Comparison of ENCODE assay signal across 7 cellular contexts in the genomic region with DNA sequence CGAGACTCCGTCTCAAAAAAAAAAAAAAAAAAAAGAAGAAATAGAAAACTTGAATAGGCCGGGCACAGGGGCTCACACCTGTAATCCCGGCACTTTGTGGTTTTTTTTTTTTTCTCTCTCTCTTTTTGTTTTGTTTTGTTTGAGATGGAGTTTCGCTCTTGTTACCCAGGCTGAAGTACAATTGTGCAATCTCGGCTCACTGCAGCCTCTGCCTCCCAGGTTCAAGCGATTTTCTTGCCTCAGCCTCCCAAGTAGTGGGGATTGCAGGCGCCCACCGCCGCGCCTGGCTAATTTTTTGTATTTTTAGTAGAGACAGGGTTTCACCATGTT. TPM values are rescaled to one million over a fixed set of nuclear protein-coding genes. Genes with fewer than 3 reads are reported as not detected.
A peak's percentile ranks its signal among the peaks of the same experiment; 100 is the strongest.
DNase-seq lines count a peak whose midpoint lies in the region; ATAC-seq, FAIRE-seq and TF ChIP-seq lines count a peak whose summit lies in the region.
"Not testable (repeated sequence)": the region's sequence is repeated elsewhere in the genome, so short reads cannot be mapped to it uniquely, and the experiment has no call there.
"Had no signal": no experiment of that assay in that cellular context is flagged by ENCODE, and none has a peak within 500 bp of the region (broad histone marks: within the 10 kb centered on the region; RNA-seq: fewer than 3 reads in every experiment).

No MANE protein-coding gene starts in this region.

- not testable (repeated sequence) for H3K79me2 ChIP-seq in KMS-11 (ENCODE audit: insufficient read depth, low read depth); OCI-LY1 (ENCODE audit: insufficient read depth, low read length)
- peaks cover 12% of the 10 kb centered on the region for H3K79me2 ChIP-seq in HepG2 (ENCODE audit: insufficient read depth, low read length)

- not testable (repeated sequence) for TF ChIP-seq CTCF in KMS-11 (conservative IDR thresholded peaks at IDR 0.05; ENCODE audit: low read depth, low read length); OCI-LY1 (IDR thresholded peaks at IDR 0.05; ENCODE audit: low read length); HepG2 (CRISPR knock-in tag; IDR thresholded peaks at IDR 0.05); osteocyte (IDR thresholded peaks at IDR 0.05)

- 0 out of 2 replicates have a peak overlapping the region, but pooled peaks have one; percentile 55 for H3K4me2 ChIP-seq in BLaER1
- peak overlapping the region; percentile 92 for H3K4me2 ChIP-seq in KMS-11
- H3K4me2 ChIP-seq in OCI-LY1 (ENCODE audit: low read length): peak overlapping the region; percentile 85
- not testable (repeated sequence) for H3K4me2 ChIP-seq in HepG2 (ENCODE audit: low read depth, low read length)

- H3K9me3 ChIP-seq in BLaER1; OCI-LY1 (ENCODE audit: low read length); HepG2 (ENCODE audit: low read length): not testable (repeated sequence)

- not testable (repeated sequence) for ATAC-seq in HepG2

- not testable (repeated sequence) for H3K27me3 ChIP-seq in BLaER1; KMS-11 (ENCODE audit: insufficient read depth, low read depth); OCI-LY1 (ENCODE audit: insufficient read depth, low read length); HepG2 (ENCODE audit: control insufficient read depth in 1 of 2, insufficient read depth in 2 of 2, low read length in 2 of 2)

- TF ChIP-seq RAD21 in HepG2 (CRISPR knock-in tag; IDR thresholded peaks at IDR 0.05): not testable (repeated sequence)

- H3K27me3 Mint-ChIP-seq in activated CD4-positive, alpha-beta memory T cell treated with anti-CD3 and anti-CD28 coated beads for 36 hours; osteocyte (ENCODE audit: unreplicated experiment): not testable (repeated sequence)

- CTCF ChIA-PET in activated CD4-positive, alpha-beta memory T cell treated with anti-CD3 and anti-CD28 coated beads for 36 hours (lab: Charles Lee): interaction anchor here (0.7 kb wide), 1 partner anchor 186 kb away, joined by 4 read pairs; no protein-coding TSS in a partner anchor
- CTCF ChIA-PET in HepG2 (lab: Yijun Ruan, JAX; ENCODE audit: low intra/inter-chr PET ratio, low total read pairs): not testable (repeated sequence)

- H3K4me3 Mint-ChIP-seq in activated CD4-positive, alpha-beta memory T cell treated with anti-CD3 and anti-CD28 coated beads for 36 hours; osteocyte (ENCODE audit: unreplicated experiment): not testable (repeated sequence)

- H3K9ac ChIP-seq in BLaER1; HepG2 (ENCODE audit: insufficient read depth, low read depth, low read length): not testable (repeated sequence)
- H3K9ac ChIP-seq in KMS-11 (peak overlapping the region; percentile 35; the same call in 1 of the 2 replicates), OCI-LY1 (ENCODE audit: low read length) (peak overlapping the region; percentile 85)

- POLR2A ChIA-PET in activated CD4-positive, alpha-beta memory T cell treated with anti-CD3 and anti-CD28 coated beads for 36 hours (lab: Charles Lee): not testable (repeated sequence)
- POLR2A ChIA-PET in HepG2 (lab: Yijun Ruan, JAX): interaction anchor here (0.7 to 2.1 kb wide), 3 partner anchors 8 to 277 kb away, joined by 4 to 7 read pairs (median 7); partner anchors contain the start of gene CD2BP2

- TF ChIP-seq EP300 in HepG2 (IDR thresholded peaks at IDR 0.05; ENCODE audit: low read depth in 2 of 2, low read length in 2 of 2); HepG2 (CRISPR knock-in tag; IDR thresholded peaks at IDR 0.05; ENCODE audit: borderline replicate concordance): not testable (repeated sequence)

- H3K4me3 ChIP-seq in BLaER1; KMS-11 (IDR thresholded peaks at IDR 0.05; ENCODE audit: insufficient read depth, low read depth, low read length); HepG2 (replicated peaks in 1 of 3; ENCODE audit: insufficient read depth in 1 of 3, low read depth in 2 of 3, low read length in 3 of 3): not testable (repeated sequence)
- H3K4me3 ChIP-seq in OCI-LY1 (ENCODE audit: low read depth, low read length, poor library complexity, severe bottlenecking): peak overlapping the region; percentile 70

- not testable (repeated sequence) for FAIRE-seq in HepG2 (lab: Jason Lieb, UNC)

- not testable (repeated sequence) for H3K9me2 ChIP-seq in OCI-LY1 (ENCODE audit: low read depth, low read length)

- peak overlapping the region; percentile 56 for H2AFZ ChIP-seq in KMS-11 (ENCODE audit: low read depth)
- H2AFZ ChIP-seq in OCI-LY1 (ENCODE audit: low read length); HepG2 (ENCODE audit: low read length): not testable (repeated sequence)

- H3K36me3 ChIP-seq in BLaER1; KMS-11 (ENCODE audit: insufficient read depth); OCI-LY1 (ENCODE audit: insufficient read depth, low read length): not testable (repeated sequence)
- H3K36me3 ChIP-seq in HepG2 (replicated peaks in 1 of 2; ENCODE audit: control insufficient read depth in 1 of 2, insufficient read depth in 2 of 2, low read length in 2 of 2): peaks cover 12 to 37% of the 10 kb centered on the region in 2 experiments; a peak in 4 of 5 replicates

- H3K36me3 Mint-ChIP-seq in activated CD4-positive, alpha-beta memory T cell treated with anti-CD3 and anti-CD28 coated beads for 36 hours; osteocyte (ENCODE audit: unreplicated experiment): not testable (repeated sequence)

- not testable (repeated sequence) for H4K20me1 ChIP-seq in BLaER1; KMS-11 (ENCODE audit: insufficient read depth); OCI-LY1 (ENCODE audit: insufficient read depth, low read length); HepG2 (ENCODE audit: insufficient read depth, low read length)

- WGBS in HepG2 (ENCODE audit: low lambda C conversion rate): 90% methylated on average over 11 of the region's 11 CpGs

- peak; percentile 1 for DNase-seq in activated CD4-positive, alpha-beta memory T cell treated with anti-CD3 and anti-CD28 coated beads for 36 hours
- DNase-seq in HepG2 (ENCODE audit: low spot score): not testable (repeated sequence)
- DNase-seq in osteocyte (ENCODE audit: extremely low spot score, unreplicated experiment): peak; percentile 48

- H3K9me3 Mint-ChIP-seq in activated CD4-positive, alpha-beta memory T cell treated with anti-CD3 and anti-CD28 coated beads for 36 hours; osteocyte (ENCODE audit: unreplicated experiment): not testable (repeated sequence)

- BruUV-seq in HepG2 (replicated peaks; lab: Mats Ljungman, UMichigan): not testable (repeated sequence)

- H3K4me1 ChIP-seq in BLaER1: peaks cover 57% of the 10 kb centered on the region
- H3K4me1 ChIP-seq in KMS-11 (ENCODE audit: low read depth, poor library complexity, severe bottlenecking): peaks cover 34% of the 10 kb centered on the region
- H3K4me1 ChIP-seq in OCI-LY1 (ENCODE audit: insufficient read depth, low read length, severe bottlenecking): peaks cover 81% of the 10 kb centered on the region
- peaks cover 26% of the 10 kb centered on the region for H3K4me1 ChIP-seq in HepG2 (ENCODE audit: insufficient read depth, low read length)

- H3F3A ChIP-seq in OCI-LY1 (ENCODE audit: insufficient read depth, low read length): not testable (repeated sequence)

- not testable (repeated sequence) for TF ChIP-seq POLR2A in HepG2 (IDR thresholded peaks at IDR 0.05; ENCODE audit: insufficient read depth in 1 of 2, low read depth in 2 of 2, low read length in 2 of 2)

- not testable (repeated sequence) for H3K4me1 Mint-ChIP-seq in activated CD4-positive, alpha-beta memory T cell treated with anti-CD3 and anti-CD28 coated beads for 36 hours (ENCODE audit: low read depth); osteocyte (ENCODE audit: unreplicated experiment)

- in situ Hi-C loops in HepG2 (cut with HindIII; ENCODE audit: extremely low pct_ligation_motif_present, low pct_unique_long_range_greater_than_20kb): loop anchor here (25.0 kb wide), 1 partner anchor 756 kb away; no protein-coding TSS in a partner anchor

- H3K27ac ChIP-seq in BLaER1; HepG2 (ENCODE audit: extremely low read length, insufficient read depth, low read length): not testable (repeated sequence)
- H3K27ac ChIP-seq in KMS-11 (peak overlapping the region; percentile 77), OCI-LY1 (ENCODE audit: low read depth, low read length, poor library complexity, severe bottlenecking) (peak overlapping the region; percentile 96)

- not testable (repeated sequence) for H3K27ac Mint-ChIP-seq in activated CD4-positive, alpha-beta memory T cell treated with anti-CD3 and anti-CD28 coated beads for 36 hours; osteocyte (ENCODE audit: unreplicated experiment)

- intact Hi-C loops in activated CD4-positive, alpha-beta memory T cell treated with anti-CD3 and anti-CD28 coated beads for 36 hours (cut with micrococcal nuclease); HepG2 (cut with micrococcal nuclease; ENCODE audit: unreplicated experiment): not testable (repeated sequence)

RNA-seq across cellular contexts. Expression of gene CD2BP2, which starts 11.7 kb away (rescaled TPM):
- total RNA-seq in activated CD4-positive, alpha-beta memory T cell treated with anti-CD3 and anti-CD28 coated beads for 36 hours: 10 to 100 TPM; 60.7 to 61.4 TPM
- total RNA-seq in HepG2 (2016; rRNA removed; fragmentation: Illumina TruSeq; extraction: Trizol) (54.6 and 69.9 TPM in 2 replicates), osteocyte (65.1 and 67.4 TPM in 2 replicates)
- total RNA-seq in HepG2 (2016; cell fraction: cytosol; rRNA removed; fragmentation: Illumina TruSeq; extraction: Trizol; ENCODE audit: low read depth): 7.2 and 8.0 TPM in 2 replicates
- 57.2 and 72.6 TPM in 2 replicates for total RNA-seq in HepG2 (2016; cell fraction: insoluble cytoplasmic fraction; rRNA removed; fragmentation: Illumina TruSeq; extraction: Trizol)
- 18.8 and 20.2 TPM in 2 replicates for total RNA-seq in HepG2 (2016; cell fraction: membrane; rRNA removed; fragmentation: Illumina TruSeq; extraction: Trizol)
- 24.2 and 28.9 TPM in 2 replicates for total RNA-seq in HepG2 (2016; cell fraction: nucleus; rRNA removed; fragmentation: Illumina TruSeq; extraction: Trizol)
- 24.9 and 27.3 TPM in 2 replicates for polyA plus RNA-seq in HepG2 (2011; rRNA removed)
- polyA plus RNA-seq in HepG2 (2011; cell fraction: cytosol; rRNA removed): 26.5 and 26.7 TPM in 2 replicates
- polyA plus RNA-seq in HepG2 (2011; cell fraction: nucleus; rRNA removed): 52.6 and 55.8 TPM in 2 replicates
- polyA plus RNA-seq in HepG2 (2012): 25.0 and 28.0 TPM in 2 replicates
- polyA plus RNA-seq in HepG2 (2016; cell fraction: cytosol; fragmentation: Illumina TruSeq; extraction: Trizol; ENCODE audit: low read depth): 8.5 and 10.2 TPM in 2 replicates
- polyA plus RNA-seq in HepG2 (2016; cell fraction: insoluble cytoplasmic fraction; fragmentation: Illumina TruSeq; extraction: Trizol; ENCODE audit: low read depth): 76.1 and 78.5 TPM in 2 replicates
- polyA plus RNA-seq in HepG2 (2016; cell fraction: membrane; fragmentation: Illumina TruSeq; extraction: Trizol; ENCODE audit: low read depth): 16.5 and 17.6 TPM in 2 replicates
- polyA plus RNA-seq in HepG2 (2016; cell fraction: nucleus; fragmentation: Illumina TruSeq; extraction: Trizol; ENCODE audit: insufficient read depth, low read depth): 49.1 and 51.4 TPM in 2 replicates
- polyA minus RNA-seq in HepG2 (2011; rRNA and poly(A)+ RNA removed; ENCODE audit: low replicate concordance): 21.5 and 32.4 TPM in 2 replicates
- polyA minus RNA-seq in HepG2 (2011; cell fraction: cytosol; rRNA and poly(A)+ RNA removed): 8.9 and 11.3 TPM in 2 replicates
- polyA minus RNA-seq in HepG2 (2011; cell fraction: nucleus; rRNA and poly(A)+ RNA removed): 14.0 and 20.5 TPM in 2 replicates

RNA-seq across cellular contexts. Expression of gene TBC1D10B, which starts 26.8 kb away (rescaled TPM):
- total RNA-seq in activated CD4-positive, alpha-beta memory T cell treated with anti-CD3 and anti-CD28 coated beads for 36 hours: 10 to 100 TPM; 54.7 to 54.8 TPM
- total RNA-seq in HepG2 (2016; rRNA removed; fragmentation: Illumina TruSeq; extraction: Trizol): 20.8 and 24.8 TPM in 2 replicates
- total RNA-seq in HepG2 (2016; cell fraction: cytosol; rRNA removed; fragmentation: Illumina TruSeq; extraction: Trizol; ENCODE audit: low read depth): 8.6 and 8.9 TPM in 2 replicates
- total RNA-seq in HepG2 (2016; cell fraction: insoluble cytoplasmic fraction; rRNA removed; fragmentation: Illumina TruSeq; extraction: Trizol): 16.6 and 24.3 TPM in 2 replicates
- total RNA-seq in HepG2 (2016; cell fraction: membrane; rRNA removed; fragmentation: Illumina TruSeq; extraction: Trizol): 26.7 and 28.1 TPM in 2 replicates
- 15.5 and 19.2 TPM in 2 replicates for total RNA-seq in HepG2 (2016; cell fraction: nucleus; rRNA removed; fragmentation: Illumina TruSeq; extraction: Trizol)
- polyA plus RNA-seq in HepG2 (2011; rRNA removed): 15.7 and 16.4 TPM in 2 replicates
- polyA plus RNA-seq in HepG2 (2011; cell fraction: cytosol; rRNA removed): 18.9 and 22.7 TPM in 2 replicates
- 33.2 and 34.9 TPM in 2 replicates for polyA plus RNA-seq in HepG2 (2011; cell fraction: nucleus; rRNA removed)
- polyA plus RNA-seq in HepG2 (2012): 25.6 and 28.2 TPM in 2 replicates
- 8.5 and 9.1 TPM in 2 replicates for polyA plus RNA-seq in HepG2 (2016; cell fraction: cytosol; fragmentation: Illumina TruSeq; extraction: Trizol; ENCODE audit: low read depth)
- polyA plus RNA-seq in HepG2 (2016; cell fraction: insoluble cytoplasmic fraction; fragmentation: Illumina TruSeq; extraction: Trizol; ENCODE audit: low read depth): 22.6 and 31.2 TPM in 2 replicates
- polyA plus RNA-seq in HepG2 (2016; cell fraction: membrane; fragmentation: Illumina TruSeq; extraction: Trizol; ENCODE audit: low read depth): 21.4 and 25.0 TPM in 2 replicates
- 36.3 and 37.8 TPM in 2 replicates for polyA plus RNA-seq in HepG2 (2016; cell fraction: nucleus; fragmentation: Illumina TruSeq; extraction: Trizol; ENCODE audit: insufficient read depth, low read depth)
- 31.9 and 51.8 TPM in 2 replicates for polyA minus RNA-seq in HepG2 (2011; rRNA and poly(A)+ RNA removed; ENCODE audit: low replicate concordance)
- polyA minus RNA-seq in HepG2 (2011; cell fraction: cytosol; rRNA and poly(A)+ RNA removed): 20.0 and 23.4 TPM in 2 replicates
- polyA minus RNA-seq in HepG2 (2011; cell fraction: nucleus; rRNA and poly(A)+ RNA removed): 15.0 and 15.1 TPM in 2 replicates
- total RNA-seq in osteocyte: 47.0 and 49.0 TPM in 2 replicates

RNA-seq across cellular contexts. Expression of gene MYL11, which starts 31.1 kb away (rescaled TPM):
- total RNA-seq in activated CD4-positive, alpha-beta memory T cell treated with anti-CD3 and anti-CD28 coated beads for 36 hours: 1 to 10 TPM in 1 of 2 experiments, under 1 TPM in 1; 0.83 to 1.6 TPM
- total RNA-seq in HepG2 (2016; rRNA removed; fragmentation: Illumina TruSeq; extraction: Trizol): not detected in 2 replicates
- not detected in 2 replicates for total RNA-seq in HepG2 (2016; cell fraction: cytosol; rRNA removed; fragmentation: Illumina TruSeq; extraction: Trizol; ENCODE audit: low read depth)
- not detected in 2 replicates for total RNA-seq in HepG2 (2016; cell fraction: insoluble cytoplasmic fraction; rRNA removed; fragmentation: Illumina TruSeq; extraction: Trizol)
- 0.62 TPM in 1 of 2 replicates, not detected in the other for total RNA-seq in HepG2 (2016; cell fraction: membrane; rRNA removed; fragmentation: Illumina TruSeq; extraction: Trizol)
- total RNA-seq in HepG2 (2016; cell fraction: nucleus; rRNA removed; fragmentation: Illumina TruSeq; extraction: Trizol): not detected in 2 replicates
- polyA plus RNA-seq in HepG2 (2011; rRNA removed): not detected in 2 replicates
- not detected in 2 replicates for polyA plus RNA-seq in HepG2 (2011; cell fraction: cytosol; rRNA removed)
- not detected in 2 replicates for polyA plus RNA-seq in HepG2 (2011; cell fraction: nucleus; rRNA removed)
- polyA plus RNA-seq in HepG2 (2012): not detected in 2 replicates
- polyA plus RNA-seq in HepG2 (2016; cell fraction: cytosol; fragmentation: Illumina TruSeq; extraction: Trizol; ENCODE audit: low read depth): 0.72 and 1.3 TPM in 2 replicates
- polyA plus RNA-seq in HepG2 (2016; cell fraction: insoluble cytoplasmic fraction; fragmentation: Illumina TruSeq; extraction: Trizol; ENCODE audit: low read depth): not detected in 2 replicates
- 0.87 TPM in 1 of 2 replicates, not detected in the other for polyA plus RNA-seq in HepG2 (2016; cell fraction: membrane; fragmentation: Illumina TruSeq; extraction: Trizol; ENCODE audit: low read depth)
- polyA plus RNA-seq in HepG2 (2016; cell fraction: nucleus; fragmentation: Illumina TruSeq; extraction: Trizol; ENCODE audit: insufficient read depth, low read depth): not detected in 2 replicates
- not detected in 2 replicates for polyA minus RNA-seq in HepG2 (2011; rRNA and poly(A)+ RNA removed; ENCODE audit: low replicate concordance)
- polyA minus RNA-seq in HepG2 (2011; cell fraction: cytosol; rRNA and poly(A)+ RNA removed): not detected in 2 replicates
- polyA minus RNA-seq in HepG2 (2011; cell fraction: nucleus; rRNA and poly(A)+ RNA removed): not detected in 2 replicates
- total RNA-seq in osteocyte: not detected in 2 replicates
- total RNA-seq: Calu3 had no signal

RNA-seq across cellular contexts. Expression of gene SEPTIN1, which starts 38.9 kb away (rescaled TPM):
- total RNA-seq in activated CD4-positive, alpha-beta memory T cell treated with anti-CD3 and anti-CD28 coated beads for 36 hours: 100 to 1,000 TPM; 199 to 202 TPM
- total RNA-seq in HepG2 (2016; rRNA removed; fragmentation: Illumina TruSeq; extraction: Trizol) (0.18 and 0.27 TPM in 2 replicates), osteocyte (1.5 and 2.0 TPM in 2 replicates)
- total RNA-seq in HepG2 (2016; cell fraction: cytosol; rRNA removed; fragmentation: Illumina TruSeq; extraction: Trizol; ENCODE audit: low read depth): 0.18 and 0.51 TPM in 2 replicates
- 0.17 and 0.18 TPM in 2 replicates for total RNA-seq in HepG2 (2016; cell fraction: insoluble cytoplasmic fraction; rRNA removed; fragmentation: Illumina TruSeq; extraction: Trizol)
- 0.28 and 0.68 TPM in 2 replicates for total RNA-seq in HepG2 (2016; cell fraction: membrane; rRNA removed; fragmentation: Illumina TruSeq; extraction: Trizol)
- total RNA-seq in HepG2 (2016; cell fraction: nucleus; rRNA removed; fragmentation: Illumina TruSeq; extraction: Trizol): not detected in 2 replicates
- 0.67 and 0.94 TPM in 2 replicates for polyA plus RNA-seq in HepG2 (2011; rRNA removed)
- polyA plus RNA-seq in HepG2 (2011; cell fraction: cytosol; rRNA removed): 0.56 and 0.76 TPM in 2 replicates
- 1.0 and 1.3 TPM in 2 replicates for polyA plus RNA-seq in HepG2 (2011; cell fraction: nucleus; rRNA removed)
- polyA plus RNA-seq in HepG2 (2012): 1.1 and 1.7 TPM in 2 replicates
- 4.2 and 4.6 TPM in 2 replicates for polyA plus RNA-seq in HepG2 (2016; cell fraction: cytosol; fragmentation: Illumina TruSeq; extraction: Trizol; ENCODE audit: low read depth)
- 0.76 and 0.85 TPM in 2 replicates for polyA plus RNA-seq in HepG2 (2016; cell fraction: insoluble cytoplasmic fraction; fragmentation: Illumina TruSeq; extraction: Trizol; ENCODE audit: low read depth)
- polyA plus RNA-seq in HepG2 (2016; cell fraction: membrane; fragmentation: Illumina TruSeq; extraction: Trizol; ENCODE audit: low read depth): 3.3 and 3.8 TPM in 2 replicates
- polyA plus RNA-seq in HepG2 (2016; cell fraction: nucleus; fragmentation: Illumina TruSeq; extraction: Trizol; ENCODE audit: insufficient read depth, low read depth): 0.65 and 1.1 TPM in 2 replicates
- polyA minus RNA-seq in HepG2 (2011; rRNA and poly(A)+ RNA removed; ENCODE audit: low replicate concordance): 0.24 TPM in 1 of 2 replicates, not detected in the other
- not detected in 2 replicates for polyA minus RNA-seq in HepG2 (2011; cell fraction: cytosol; rRNA and poly(A)+ RNA removed)
- polyA minus RNA-seq in HepG2 (2011; cell fraction: nucleus; rRNA and poly(A)+ RNA removed): 0.13 TPM in 1 of 2 replicates, not detected in the other

RNA-seq across cellular contexts. Expression of gene ZNF48, which starts 51.8 kb away (rescaled TPM):
- total RNA-seq in activated CD4-positive, alpha-beta memory T cell treated with anti-CD3 and anti-CD28 coated beads for 36 hours: 10 to 100 TPM; 13.1 to 13.6 TPM
- 10.9 and 12.3 TPM in 2 replicates for total RNA-seq in HepG2 (2016; rRNA removed; fragmentation: Illumina TruSeq; extraction: Trizol)
- 2.3 and 2.9 TPM in 2 replicates for total RNA-seq in HepG2 (2016; cell fraction: cytosol; rRNA removed; fragmentation: Illumina TruSeq; extraction: Trizol; ENCODE audit: low read depth)
- 10.9 and 12.6 TPM in 2 replicates for total RNA-seq in HepG2 (2016; cell fraction: insoluble cytoplasmic fraction; rRNA removed; fragmentation: Illumina TruSeq; extraction: Trizol)
- total RNA-seq in HepG2 (2016; cell fraction: membrane; rRNA removed; fragmentation: Illumina TruSeq; extraction: Trizol): 8.8 and 8.9 TPM in 2 replicates
- total RNA-seq in HepG2 (2016; cell fraction: nucleus; rRNA removed; fragmentation: Illumina TruSeq; extraction: Trizol): 5.4 and 7.9 TPM in 2 replicates
- 9.9 and 11.7 TPM in 2 replicates for polyA plus RNA-seq in HepG2 (2011; rRNA removed)
- 7.8 and 10.1 TPM in 2 replicates for polyA plus RNA-seq in HepG2 (2011; cell fraction: cytosol; rRNA removed)
- polyA plus RNA-seq in HepG2 (2011; cell fraction: nucleus; rRNA removed): 9.4 and 11.4 TPM in 2 replicates
- polyA plus RNA-seq in HepG2 (2012): 7.7 and 10.5 TPM in 2 replicates
- 2.1 and 2.6 TPM in 2 replicates for polyA plus RNA-seq in HepG2 (2016; cell fraction: cytosol; fragmentation: Illumina TruSeq; extraction: Trizol; ENCODE audit: low read depth)
- 11.0 and 11.9 TPM in 2 replicates for polyA plus RNA-seq in HepG2 (2016; cell fraction: insoluble cytoplasmic fraction; fragmentation: Illumina TruSeq; extraction: Trizol; ENCODE audit: low read depth)
- 5.4 and 6.0 TPM in 2 replicates for polyA plus RNA-seq in HepG2 (2016; cell fraction: membrane; fragmentation: Illumina TruSeq; extraction: Trizol; ENCODE audit: low read depth)
- 11.3 and 12.2 TPM in 2 replicates for polyA plus RNA-seq in HepG2 (2016; cell fraction: nucleus; fragmentation: Illumina TruSeq; extraction: Trizol; ENCODE audit: insufficient read depth, low read depth)
- polyA minus RNA-seq in HepG2 (2011; rRNA and poly(A)+ RNA removed; ENCODE audit: low replicate concordance): 7.6 and 12.0 TPM in 2 replicates
- polyA minus RNA-seq in HepG2 (2011; cell fraction: cytosol; rRNA and poly(A)+ RNA removed): 4.8 and 5.3 TPM in 2 replicates
- polyA minus RNA-seq in HepG2 (2011; cell fraction: nucleus; rRNA and poly(A)+ RNA removed): 4.1 and 5.0 TPM in 2 replicates
- 12.7 and 13.2 TPM in 2 replicates for total RNA-seq in osteocyte
